In genomic region chr1:207805841-207806421, GRCh38 we compare ENCODE assay signal across 8 cellular contexts. TPM values are rescaled to one million over a fixed set of nuclear protein-coding genes. Genes with fewer than 3 reads are reported as not detected.
A peak's percentile ranks its signal among the peaks of the same experiment; 100 is the strongest.
DNase-seq lines count a peak whose midpoint lies in the region; ATAC-seq, FAIRE-seq and TF ChIP-seq lines count a peak whose summit lies in the region.

No MANE protein-coding gene starts in this region.

- no peaks in the 10 kb centered on the region for H3K9me3 ChIP-seq in esophagus (ENCODE audit: control insufficient read depth in 2 of 2, insufficient read depth in 1 of 2, low read depth in 1 of 2, low read length in 1 of 2)

- peaks cover 14 to 32% of the 10 kb centered on the region in 2 donors for H3K4me1 ChIP-seq in esophagus (ENCODE audit: control insufficient read depth in 2 of 2, insufficient read depth in 2 of 2, low read length in 1 of 2)

- no peaks in the 10 kb centered on the region for H3K27me3 ChIP-seq in esophagus (ENCODE audit: control insufficient read depth in 1 of 2, insufficient read depth in 2 of 2, low read length in 2 of 2)

- H3K27ac ChIP-seq in esophagus (ENCODE audit: low read depth in 2 of 2, low read length in 1 of 2) = peak overlapping the region; percentile 52 to 97

- no peak for TF ChIP-seq POLR2A in GM12892 (IDR thresholded peaks at IDR 0.05; ENCODE audit: low read depth, low read length)

- no peak overlapping the region for H3K4me3 ChIP-seq in esophagus (ENCODE audit: low read depth in 1 of 2, low read length in 2 of 2)

- no peak for FAIRE-seq in GM12892 (lab: Jason Lieb, UNC)

- H3K36me3 ChIP-seq in esophagus (ENCODE audit: control insufficient read depth in 2 of 2, insufficient read depth in 2 of 2, low read length in 1 of 2) = peaks cover 11 to 40% of the 10 kb centered on the region in 2 donors

- no peak for TF ChIP-seq CTCF in AG09319 (IDR thresholded peaks at IDR 0.05; ENCODE audit: low read depth, low read length)
- TF ChIP-seq CTCF in GM20000 (IDR thresholded peaks at IDR 0.05; ENCODE audit: extremely low read depth, missing control alignments) = no peak

- 32 to 33% methylated on average over 5 of the region's 5 CpGs for whole genome bisulfite sequencing in esophagus, 2 donors

- no peak for ATAC-seq in HG02884 (IDR thresholded peaks at IDR 0.05; ENCODE audit: unreplicated experiment)

- DNase-seq in AG09319 (ENCODE audit: extremely low read depth, low read depth) (peak; percentile 92), RPMI7951 (ENCODE audit: low read depth) (peak; percentile 94), nucleus accumbens (lab: John Stamatoyannopoulos, UW) (peak in 37 of 56 donors; percentile 33 to 83 (median 57)), GM20000 (ENCODE audit: low spot score) (no peak), activated gamma-delta T cell (lab: John Stamatoyannopoulos, UW) (no peak), GM12892 (ENCODE audit: insufficient read length) (no peak)

RNA-seq across cellular contexts. Expression of gene CD46, which starts 54.1 kb away (rescaled TPM):
- 58.5 and 72.3 TPM in 2 replicates for total RNA-seq in RPMI7951 (2014; rRNA removed; shearing (Covaris generic))
- 100 to 1,000 TPM in 1 of 2 donors, 10 to 100 TPM in 1; 79.6 to 154 TPM for polyA plus RNA-seq in esophagus
- polyA plus RNA-seq in GM12892 (2012; ENCODE audit: missing spikeins) = 96.6 TPM

Comparison
In these comparisons a context has a peak if more than half of its experiments do, and no peak if none do; other contexts are left out.
1. DNase-seq: peak in AG09319 (single experiment), RPMI7951 (single experiment) and nucleus accumbens (37 of 56); none in GM20000 (single experiment), activated gamma-delta T cell (single experiment) and GM12892 (single experiment).